In the genomic region with DNA sequence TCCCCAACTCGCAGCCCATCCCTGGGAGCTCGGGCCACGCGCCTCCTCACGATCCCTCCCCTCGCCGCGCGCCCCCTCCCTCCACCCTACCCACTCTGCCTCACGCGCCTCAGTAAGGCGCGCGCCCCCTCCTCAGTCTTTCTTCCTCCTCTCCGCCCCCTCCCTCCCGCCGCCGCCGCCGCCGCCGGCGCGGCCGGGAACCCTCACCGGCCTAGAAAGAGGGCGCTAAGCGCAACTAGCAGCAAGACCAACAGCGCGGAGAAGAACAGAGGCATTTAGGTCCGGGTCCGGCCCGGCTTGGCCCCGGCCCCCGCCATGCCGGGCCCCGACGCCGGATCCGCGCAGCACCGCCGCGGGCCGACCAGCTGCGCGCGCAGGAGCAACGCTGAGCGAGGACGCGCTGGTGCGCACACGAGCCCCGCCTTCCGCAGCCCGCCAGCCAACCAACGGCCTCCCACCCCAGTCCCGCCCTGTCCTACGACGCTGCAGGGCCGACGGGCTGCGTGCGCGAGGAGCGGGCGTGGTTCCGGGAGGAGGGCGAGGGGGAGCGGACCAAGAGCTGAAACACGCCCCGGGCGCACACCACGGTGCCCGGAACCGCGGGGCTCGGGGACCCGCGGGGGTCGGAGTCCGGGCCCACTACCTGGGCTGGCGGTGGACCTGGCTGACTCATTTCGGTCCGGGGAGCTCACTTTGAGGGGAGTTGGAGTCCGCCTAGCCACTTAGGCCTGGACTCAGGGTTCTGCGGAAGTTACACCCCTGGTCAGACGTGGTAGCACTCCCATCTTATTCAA, we compare ENCODE assay signal across 8 cellular contexts. TPM values are rescaled to one million over a fixed set of nuclear protein-coding genes. Genes with fewer than 3 reads are reported as not detected.
DNase-seq lines count a peak whose midpoint lies in the region; TF ChIP-seq lines count a peak whose summit lies in the region.

A gene (minus strand): TSS at position 377 of the 794 bp plus-strand sequence. CDS start 102 bp downstream, at position 275.

- H3K27ac ChIP-seq in MM.1S (ENCODE audit: low read length), result peak within 1 kb of the TSS; percentile 37; the same call in 1 of the 2 replicates
- H3K27ac ChIP-seq in stomach, result peak within 1 kb of the TSS; percentile 93 to 97 (median 94)

- peak within 1 kb of the TSS; percentile 87 for H3K4me2 ChIP-seq in MM.1S (ENCODE audit: low read depth, low read length)

- peaks cover 35% of the 10 kb centered on the region for H3K4me1 Mint-ChIP-seq in neural crest cell

- no peaks in the 10 kb centered on the region for H3K9me3 Mint-ChIP-seq in neural crest cell

- H3F3A ChIP-seq in MM.1S (ENCODE audit: insufficient read depth, low read length), result peaks cover 12% of the 10 kb centered on the region

- H3K9me2 ChIP-seq in MM.1S (replicated peaks; ENCODE audit: insufficient read depth, low read length), result no peaks in the 10 kb centered on the region

- H3K9me3 ChIP-seq in MM.1S (replicated peaks; ENCODE audit: insufficient read depth, low read length), result no peaks in the 10 kb centered on the region
- no peaks in the 10 kb centered on the region for H3K9me3 ChIP-seq in stomach

- TF ChIP-seq CTCF in MM.1S (IDR thresholded peaks at IDR 0.05; ENCODE audit: low read length) (no peak), fibroblast of villous mesenchyme (IDR thresholded peaks at IDR 0.05; ENCODE audit: insufficient read depth, low read depth, low read length) (no peak), neural crest cell (conservative IDR thresholded peaks at IDR 0.05) (no peak), stomach (IDR thresholded peaks at IDR 0.05) (no peak)

- intact Hi-C loops in stomach (cut with DNase I; ENCODE audit: low total_unique reads), result no loop called here

- H3K9ac ChIP-seq in MM.1S (ENCODE audit: low read length), result peak within 1 kb of the TSS; percentile 76

- H3K4me3 ChIP-seq in H7 (ENCODE audit: insufficient read depth, low read depth, low read length) (peak within 1 kb of the TSS; percentile 92), MM.1S (ENCODE audit: low read length) (peak within 1 kb of the TSS; percentile 89), fibroblast of villous mesenchyme (ENCODE audit: low read depth, low read length) (peak within 1 kb of the TSS; percentile 79), stomach (peak within 1 kb of the TSS; percentile 87 to 99 (median 90))

- peaks cover 44% of the 10 kb centered on the region for H3K79me2 ChIP-seq in MM.1S (ENCODE audit: low read length)

- TF ChIP-seq POLR2A in stomach (IDR thresholded peaks at IDR 0.05), result peak in 2 of 4 donors; percentile 17 to 50

- H3K4me1 ChIP-seq in MM.1S (ENCODE audit: low read length), result peaks cover 20% of the 10 kb centered on the region
- H3K4me1 ChIP-seq in stomach, result peaks cover 25 to 50% (median 49%) of the 10 kb centered on the region in 4 donors

- no peak for TF ChIP-seq EP300 in stomach (IDR thresholded peaks at IDR 0.05)

- DNase-seq in EL (peak; percentile 94), H7 (peak; percentile 99), MM.1S (peak; percentile 97), SIG-M5 (lab: John Stamatoyannopoulos, UW) (peak; percentile 61), activated gamma-delta T cell (lab: John Stamatoyannopoulos, UW) (peak; percentile 94), fibroblast of villous mesenchyme (ENCODE audit: low read depth) (peak; percentile 93), neural crest cell (ENCODE audit: low read depth, low spot score) (peak; percentile 81), stomach (peak; percentile 97)

- H3K27ac Mint-ChIP-seq in neural crest cell (ENCODE audit: unreplicated experiment), result peak within 1 kb of the TSS; percentile 71

- peaks cover 9% of the 10 kb centered on the region for H3K36me3 Mint-ChIP-seq in neural crest cell (ENCODE audit: low read depth)

- no peaks in the 10 kb centered on the region for H3K27me3 Mint-ChIP-seq in neural crest cell (ENCODE audit: low read depth)

- peak within 1 kb of the TSS; percentile 54 for H2AFZ ChIP-seq in MM.1S (ENCODE audit: low read length)

- H3K36me3 ChIP-seq in H7 (replicated peaks; ENCODE audit: control insufficient read depth, insufficient read depth, low read length) (peaks cover 30% of the 10 kb centered on the region), MM.1S (replicated peaks; ENCODE audit: insufficient read depth, low read length) (peaks cover 17% of the 10 kb centered on the region), stomach (peaks cover 44 to 57% (median 54%) of the 10 kb centered on the region in 4 donors)

- H4K20me1 ChIP-seq in MM.1S (ENCODE audit: insufficient read depth, low read length), result 0 out of 2 replicates have a peak, but pooled peaks cover 4% of the 10 kb centered on the region

- H3K4me3 Mint-ChIP-seq in neural crest cell, result peak within 1 kb of the TSS; percentile 93

- H3K27me3 ChIP-seq in H7 (ENCODE audit: control insufficient read depth, insufficient read depth, low read length) (no peaks in the 10 kb centered on the region), MM.1S (replicated peaks; ENCODE audit: insufficient read depth, low read length) (no peaks in the 10 kb centered on the region), stomach (no peaks in the 10 kb centered on the region)

- 0 to 1% (median 1%) methylated on average over 28 to 87 of the region's 89 CpGs for WGBS in stomach, 5 donors

RNA-seq across cellular contexts. Expression of the gene that starts here (rescaled TPM):
- total RNA-seq in H7 (2014; rRNA removed; shearing (Covaris generic)), result 86.6 and 97.0 TPM in 2 replicates
- total RNA-seq in fibroblast of villous mesenchyme (143 and 176 TPM in 2 replicates), neural crest cell (175 and 191 TPM in 2 replicates), stomach (100 to 1,000 TPM in 4 of 5 donors, 10 to 100 TPM in 1; 62.4 to 221 (median 194) TPM)
- polyA plus RNA-seq in stomach, result 10 to 100 TPM in 2 of 3 donors, 1 to 10 TPM in 1; 9.9 to 13.3 (median 12.2) TPM

Comparison
In these comparisons a context has a peak if more than half of its experiments do, and no peak if none do; other contexts are left out.
1. Peak in every context shown above with its lines: DNase-seq, H3K4me3 ChIP-seq and H3K27ac ChIP-seq.